Comparison of ENCODE assay signal across 13 cellular contexts in the genomic region with DNA sequence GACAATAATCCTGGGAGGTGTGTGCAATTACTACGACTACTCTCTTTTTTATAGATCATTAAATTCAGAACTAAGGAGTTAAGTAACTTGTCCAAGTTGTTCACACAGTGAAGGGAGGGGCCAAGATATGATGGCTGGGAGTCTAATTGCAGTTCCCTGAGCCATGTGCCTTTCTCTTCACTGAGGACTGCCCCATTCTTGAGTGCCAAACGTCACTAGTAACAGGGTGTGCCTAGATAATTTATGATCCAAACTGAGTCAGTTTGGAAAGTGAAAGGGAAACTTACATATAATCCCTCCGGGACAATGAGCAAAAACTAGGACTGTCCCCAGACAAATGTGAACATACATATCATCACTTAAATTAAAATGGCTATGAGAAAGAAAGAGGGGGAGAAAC. TPM values are rescaled to one million over a fixed set of nuclear protein-coding genes. Genes with fewer than 3 reads are reported as not detected.
A peak's percentile ranks its signal among the peaks of the same experiment; 100 is the strongest.
DNase-seq lines count a peak whose midpoint lies in the region; ATAC-seq and TF ChIP-seq lines count a peak whose summit lies in the region.
"Had no signal": no experiment of that assay in that cellular context is flagged by ENCODE, and none has a peak within 500 bp of the region (broad histone marks: within the 10 kb centered on the region; RNA-seq: fewer than 3 reads in every experiment).

No MANE protein-coding gene starts in this region.

- no peak for DNase-seq in activated CD4-positive, alpha-beta T cell treated with anti-CD3 and anti-CD28 coated beads, Interleukin-2, amount 10 ng/mL, durations not matched to agents 24 days and 14 days
- no peak for DNase-seq in activated CD4-positive, alpha-beta T cell treated with anti-CD3 and anti-CD28 coated beads for 4 hours
- DNase-seq in PC-9: no peak
- DNase-seq in epithelial cell of esophagus (ENCODE audit: low read depth): peak; percentile 60
- no peak for DNase-seq in stimulated activated naive B cell treated with anti-CD40 and anti-IgM and Interleukin-4, amounts not matched to agents 10 μg/mL and 1 μg/mL and 100 μg/mL, for 72 hours
- no peak for DNase-seq in HK-2 (ENCODE audit: unreplicated experiment)
- DNase-seq: NCI-H524; stimulated activated CD4-positive, alpha-beta T cell treated with anti-CD3 and anti-CD28 coated beads, Interleukin-4, amount 100 ng/mL, for 24 hours; thyroid gland had no signal

- H3K79me2 ChIP-seq in PC-9 (ENCODE audit: low read depth): no peaks in the 10 kb centered on the region

- CTCF ChIA-PET in PC-9 (lab: Charles Lee): no interaction called here

- H3K9me3 ChIP-seq in PC-9 (ENCODE audit: insufficient read depth, low read depth): peaks cover 6% of the 10 kb centered on the region; the same call in 1 of the 2 replicates
- H3K9me3 ChIP-seq: thyroid gland had no signal

- H3F3A ChIP-seq in PC-9 (ENCODE audit: insufficient read depth, low read depth): no peaks in the 10 kb centered on the region

- no TSS peak for BruUV-seq in PC-9 (replicated peaks; lab: Mats Ljungman, UMichigan)

- intact Hi-C loops in activated CD4-positive, alpha-beta T cell treated with anti-CD3 and anti-CD28 coated beads, Interleukin-2, amount 10 ng/mL, durations not matched to agents 24 days and 14 days (cut with micrococcal nuclease): loop anchor here (2.0 kb wide), 1 partner anchor 14 kb away; no protein-coding TSS in a partner anchor
- intact Hi-C loops in PC-9 (cut with micrococcal nuclease; ENCODE audit: unreplicated experiment): no loop called here

- no peak overlapping the region for H3K27ac ChIP-seq in PC-9
- H3K27ac ChIP-seq: thyroid gland had no signal

- no peaks in the 10 kb centered on the region for H3K27me3 Mint-ChIP-seq in activated CD4-positive, alpha-beta T cell treated with anti-CD3 and anti-CD28 coated beads, Interleukin-2, amount 10 ng/mL, durations not matched to agents 24 days and 14 days
- H3K27me3 Mint-ChIP-seq in stimulated activated naive B cell treated with anti-CD40 and anti-IgM and Interleukin-4, amounts not matched to agents 10 μg/mL and 1 μg/mL and 100 μg/mL, for 72 hours: no peaks in the 10 kb centered on the region
- H3K27me3 Mint-ChIP-seq: dendritic cell treated with granulocyte-macrophage colony-stimulating factor and Interleukin-4, amounts not matched to agents 40 ng/mL and 50 ng/mL, for 4 days had no signal

- no peak overlapping the region for H3K4me3 Mint-ChIP-seq in activated CD4-positive, alpha-beta T cell treated with anti-CD3 and anti-CD28 coated beads, Interleukin-2, amount 10 ng/mL, durations not matched to agents 24 days and 14 days
- H3K4me3 Mint-ChIP-seq in stimulated activated naive B cell treated with anti-CD40 and anti-IgM and Interleukin-4, amounts not matched to agents 10 μg/mL and 1 μg/mL and 100 μg/mL, for 72 hours: no peak overlapping the region
- H3K4me3 Mint-ChIP-seq: dendritic cell treated with granulocyte-macrophage colony-stimulating factor and Interleukin-4, amounts not matched to agents 40 ng/mL and 50 ng/mL, for 4 days; neural crest cell had no signal

- H3K36me3 ChIP-seq in PC-9 (ENCODE audit: low read depth): no peaks in the 10 kb centered on the region
- H3K36me3 ChIP-seq: thyroid gland had no signal

- TF ChIP-seq CTCF in PC-9 (conservative IDR thresholded peaks at IDR 0.05): no peak
- no peak for TF ChIP-seq CTCF in epithelial cell of esophagus (IDR thresholded peaks at IDR 0.05; ENCODE audit: insufficient read depth, low read depth, low read length, missing control alignments)

- no peaks in the 10 kb centered on the region for H3K9me2 ChIP-seq in PC-9 (ENCODE audit: insufficient read depth)

- peaks cover 88% of the 10 kb centered on the region for H3K36me3 Mint-ChIP-seq in activated CD4-positive, alpha-beta T cell treated with anti-CD3 and anti-CD28 coated beads, Interleukin-2, amount 10 ng/mL, durations not matched to agents 24 days and 14 days (ENCODE audit: low read depth)
- peaks cover 13 to 15% of the 10 kb centered on the region in 2 donors for H3K36me3 Mint-ChIP-seq in stimulated activated naive B cell treated with anti-CD40 and anti-IgM and Interleukin-4, amounts not matched to agents 10 μg/mL and 1 μg/mL and 100 μg/mL, for 72 hours

- H3K27me3 ChIP-seq in PC-9 (ENCODE audit: insufficient read depth, low read depth): no peaks in the 10 kb centered on the region
- H3K27me3 ChIP-seq: thyroid gland had no signal

- POLR2A ChIA-PET in PC-9 (lab: Charles Lee; ENCODE audit: unreplicated experiment): no interaction called here

- no peaks in the 10 kb centered on the region for H4K20me1 ChIP-seq in PC-9 (ENCODE audit: insufficient read depth)

- no peak overlapping the region for H2AFZ ChIP-seq in PC-9

- H3K4me3 ChIP-seq in PC-9 (no peak overlapping the region), epithelial cell of esophagus (ENCODE audit: low read length) (no peak overlapping the region)
- H3K4me3 ChIP-seq: thyroid gland had no signal

- no peaks in the 10 kb centered on the region for H3K4me1 ChIP-seq in PC-9 (replicated peaks; ENCODE audit: insufficient read depth)
- H3K4me1 ChIP-seq: thyroid gland had no signal

- peak overlapping the region; percentile 74 for H3K27ac Mint-ChIP-seq in activated CD4-positive, alpha-beta T cell treated with anti-CD3 and anti-CD28 coated beads, Interleukin-2, amount 10 ng/mL, durations not matched to agents 24 days and 14 days
- no peak overlapping the region for H3K27ac Mint-ChIP-seq in stimulated activated naive B cell treated with anti-CD40 and anti-IgM and Interleukin-4, amounts not matched to agents 10 μg/mL and 1 μg/mL and 100 μg/mL, for 72 hours
- H3K27ac Mint-ChIP-seq: dendritic cell treated with granulocyte-macrophage colony-stimulating factor and Interleukin-4, amounts not matched to agents 40 ng/mL and 50 ng/mL, for 4 days had no signal

- peaks cover 6% of the 10 kb centered on the region for H3K9me3 Mint-ChIP-seq in activated CD4-positive, alpha-beta T cell treated with anti-CD3 and anti-CD28 coated beads, Interleukin-2, amount 10 ng/mL, durations not matched to agents 24 days and 14 days
- H3K9me3 Mint-ChIP-seq in stimulated activated naive B cell treated with anti-CD40 and anti-IgM and Interleukin-4, amounts not matched to agents 10 μg/mL and 1 μg/mL and 100 μg/mL, for 72 hours: peaks cover 1 to 6% of the 10 kb centered on the region in 2 donors

- peaks cover 51% of the 10 kb centered on the region for H3K4me1 Mint-ChIP-seq in activated CD4-positive, alpha-beta T cell treated with anti-CD3 and anti-CD28 coated beads, Interleukin-2, amount 10 ng/mL, durations not matched to agents 24 days and 14 days
- H3K4me1 Mint-ChIP-seq in stimulated activated naive B cell treated with anti-CD40 and anti-IgM and Interleukin-4, amounts not matched to agents 10 μg/mL and 1 μg/mL and 100 μg/mL, for 72 hours: peaks cover 18 to 30% of the 10 kb centered on the region in 2 donors
- H3K4me1 Mint-ChIP-seq: neural crest cell had no signal

- ATAC-seq in stimulated activated naive B cell treated with anti-CD40 and anti-IgM and Interleukin-4, amounts not matched to agents 10 μg/mL and 1 μg/mL and 100 μg/mL, for 72 hours (replicated peaks): peak; percentile 27 to 61
- no peak for ATAC-seq in GM21723 (IDR thresholded peaks at IDR 0.05; ENCODE audit: unreplicated experiment)
- no peak for ATAC-seq in GM19455 (IDR thresholded peaks at IDR 0.05; ENCODE audit: unreplicated experiment)

- H3K4me2 ChIP-seq in PC-9: 0 out of 2 replicates have a peak overlapping the region, but pooled peaks have one; percentile 5

RNA-seq across cellular contexts. Expression of a gene that starts 20.2 kb away (rescaled TPM):
- 57.7 and 64.1 TPM in 2 replicates for total RNA-seq in activated CD4-positive, alpha-beta T cell treated with anti-CD3 and anti-CD28 coated beads, Interleukin-2, amount 10 ng/mL, durations not matched to agents 24 days and 14 days
- total RNA-seq in PC-9 (2021): 0.41 TPM in 1 of 2 replicates, not detected in the other
- total RNA-seq: neural crest cell had no signal

Comparison
In these comparisons a context has a peak if more than half of its experiments do, and no peak if none do; other contexts are left out.
1. ATAC-seq: peak in stimulated activated naive B cell treated with anti-CD40 and anti-IgM and Interleukin-4, amounts not matched to agents 10 μg/mL and 1 μg/mL and 100 μg/mL, for 72 hours (2 of 2); none in GM21723 (single experiment) and GM19455 (single experiment).
2. RNA of a gene that starts 20.2 kb away (total RNA-seq): 57.7 to 64.1 TPM in activated CD4-positive, alpha-beta T cell treated with anti-CD3 and anti-CD28 coated beads, Interleukin-2, amount 10 ng/mL, durations not matched to agents 24 days and 14 days; 0.41 TPM in PC-9; every median in the first group is over 10 times any median in the second.